ENCODE assay signal across 1 cellular context in genomic region chr1:234583755-234584430, GRCh38.
TF ChIP-seq lines count a peak whose summit lies in the region.

No MANE protein-coding gene starts in this region.

TF ChIP-seq in K562, 482 proteins besides CTCF, POLR2A, EP300 and RAD21 (continued from another document and continues in another):
- 0 out of 2 replicates have a peak, but pooled peaks have one; percentile 62 for TF ChIP-seq ZNF175 (CRISPR knock-in tag; IDR thresholded peaks at IDR 0.05; ENCODE audit: low read depth)
- TF ChIP-seq NFYB (IDR thresholded peaks at IDR 0.05; ENCODE audit: extremely low read depth, insufficient read length), result no peak
- no peak for TF ChIP-seq HDAC2 (IDR thresholded peaks at IDR 0.05)
- peak; percentile 26; the same call in 1 of the 2 replicates for TF ChIP-seq STAT5A (IDR thresholded peaks at IDR 0.05; ENCODE audit: borderline replicate concordance, low read length)
- no peak for TF ChIP-seq ATF1 (CRISPR knock-in tag; IDR thresholded peaks at IDR 0.05)
- peak; percentile 40 for TF ChIP-seq ATF1 (tag; IDR thresholded peaks at IDR 0.05)
- TF ChIP-seq RBM17 (IDR thresholded peaks at IDR 0.05; ENCODE audit: borderline replicate concordance, low read depth, low read length), result no peak
- TF ChIP-seq PHB (CRISPR knock-in tag; IDR thresholded peaks at IDR 0.05), result no peak
- TF ChIP-seq TAF1 (IDR thresholded peaks at IDR 0.05; ENCODE audit: control insufficient read depth, extremely low read depth, insufficient read depth, low read length, severe bottlenecking), result no peak
- TF ChIP-seq ZNF174 (CRISPR knock-in tag; IDR thresholded peaks at IDR 0.05), result no peak
- peak in 1 of 2 experiments; percentile 44; a peak in 3 of 4 replicates for TF ChIP-seq MAZ (CRISPR knock-in tag; conservative IDR thresholded peaks at IDR 0.05 in 1 of 2, IDR thresholded peaks at IDR 0.05 in 1 of 2)
- no peak for TF ChIP-seq PHTF2 (CRISPR knock-in tag; IDR thresholded peaks at IDR 0.05)
- TF ChIP-seq BMI1 (IDR thresholded peaks at IDR 0.05; ENCODE audit: low read length), result no peak
- TF ChIP-seq GABPA (tag; conservative IDR thresholded peaks at IDR 0.05; ENCODE audit: low read depth), result no peak; the same call in 1 of the 2 replicates
- TF ChIP-seq ARID2 (IDR thresholded peaks at IDR 0.05), result no peak
- peak; percentile 55; the same call in 1 of the 2 replicates for TF ChIP-seq ZNF395 (CRISPR knock-in tag; IDR thresholded peaks at IDR 0.05)
- TF ChIP-seq, protein P1, sequence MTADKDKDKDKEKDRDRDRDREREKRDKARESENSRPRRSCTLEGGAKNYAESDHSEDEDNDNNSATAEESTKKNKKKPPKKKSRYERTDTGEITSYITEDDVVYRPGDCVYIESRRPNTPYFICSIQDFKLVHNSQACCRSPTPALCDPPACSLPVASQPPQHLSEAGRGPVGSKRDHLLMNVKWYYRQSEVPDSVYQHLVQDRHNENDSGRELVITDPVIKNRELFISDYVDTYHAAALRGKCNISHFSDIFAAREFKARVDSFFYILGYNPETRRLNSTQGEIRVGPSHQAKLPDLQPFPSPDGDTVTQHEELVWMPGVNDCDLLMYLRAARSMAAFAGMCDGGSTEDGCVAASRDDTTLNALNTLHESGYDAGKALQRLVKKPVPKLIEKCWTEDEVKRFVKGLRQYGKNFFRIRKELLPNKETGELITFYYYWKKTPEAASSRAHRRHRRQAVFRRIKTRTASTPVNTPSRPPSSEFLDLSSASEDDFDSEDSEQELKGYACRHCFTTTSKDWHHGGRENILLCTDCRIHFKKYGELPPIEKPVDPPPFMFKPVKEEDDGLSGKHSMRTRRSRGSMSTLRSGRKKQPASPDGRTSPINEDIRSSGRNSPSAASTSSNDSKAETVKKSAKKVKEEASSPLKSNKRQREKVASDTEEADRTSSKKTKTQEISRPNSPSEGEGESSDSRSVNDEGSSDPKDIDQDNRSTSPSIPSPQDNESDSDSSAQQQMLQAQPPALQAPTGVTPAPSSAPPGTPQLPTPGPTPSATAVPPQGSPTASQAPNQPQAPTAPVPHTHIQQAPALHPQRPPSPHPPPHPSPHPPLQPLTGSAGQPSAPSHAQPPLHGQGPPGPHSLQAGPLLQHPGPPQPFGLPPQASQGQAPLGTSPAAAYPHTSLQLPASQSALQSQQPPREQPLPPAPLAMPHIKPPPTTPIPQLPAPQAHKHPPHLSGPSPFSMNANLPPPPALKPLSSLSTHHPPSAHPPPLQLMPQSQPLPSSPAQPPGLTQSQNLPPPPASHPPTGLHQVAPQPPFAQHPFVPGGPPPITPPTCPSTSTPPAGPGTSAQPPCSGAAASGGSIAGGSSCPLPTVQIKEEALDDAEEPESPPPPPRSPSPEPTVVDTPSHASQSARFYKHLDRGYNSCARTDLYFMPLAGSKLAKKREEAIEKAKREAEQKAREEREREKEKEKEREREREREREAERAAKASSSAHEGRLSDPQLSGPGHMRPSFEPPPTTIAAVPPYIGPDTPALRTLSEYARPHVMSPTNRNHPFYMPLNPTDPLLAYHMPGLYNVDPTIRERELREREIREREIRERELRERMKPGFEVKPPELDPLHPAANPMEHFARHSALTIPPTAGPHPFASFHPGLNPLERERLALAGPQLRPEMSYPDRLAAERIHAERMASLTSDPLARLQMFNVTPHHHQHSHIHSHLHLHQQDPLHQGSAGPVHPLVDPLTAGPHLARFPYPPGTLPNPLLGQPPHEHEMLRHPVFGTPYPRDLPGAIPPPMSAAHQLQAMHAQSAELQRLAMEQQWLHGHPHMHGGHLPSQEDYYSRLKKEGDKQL (CRISPR knock-in tag; IDR thresholded peaks at IDR 0.05; ENCODE audit: borderline replicate concordance), result no peak
- TF ChIP-seq ZNF764 (CRISPR knock-in tag; IDR thresholded peaks at IDR 0.05; ENCODE audit: low read depth), result no peak
- TF ChIP-seq DDX20 (tag; IDR thresholded peaks at IDR 0.05; ENCODE audit: low read depth), result no peak
- TF ChIP-seq KLF10 (CRISPR knock-in tag; IDR thresholded peaks at IDR 0.05), result no peak
- TF ChIP-seq ZNF444 (CRISPR knock-in tag; IDR thresholded peaks at IDR 0.05), result no peak
- no peak for TF ChIP-seq NR2C1 (IDR thresholded peaks at IDR 0.05)
- TF ChIP-seq NR2C1 (tag; IDR thresholded peaks at IDR 0.05), result no peak; the same call in 1 of the 2 replicates
- TF ChIP-seq, protein P2, sequence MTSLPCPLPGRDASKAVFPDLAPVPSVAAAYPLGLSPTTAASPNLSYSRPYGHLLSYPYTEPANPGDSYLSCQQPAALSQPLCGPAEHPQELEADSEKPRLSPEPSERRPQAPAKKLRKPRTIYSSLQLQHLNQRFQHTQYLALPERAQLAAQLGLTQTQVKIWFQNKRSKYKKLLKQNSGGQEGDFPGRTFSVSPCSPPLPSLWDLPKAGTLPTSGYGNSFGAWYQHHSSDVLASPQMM (CRISPR knock-in tag; IDR thresholded peaks at IDR 0.05), result no peak
- TF ChIP-seq L3MBTL2 (IDR thresholded peaks at IDR 0.05), result peak; percentile 71
- TF ChIP-seq, protein P3, sequence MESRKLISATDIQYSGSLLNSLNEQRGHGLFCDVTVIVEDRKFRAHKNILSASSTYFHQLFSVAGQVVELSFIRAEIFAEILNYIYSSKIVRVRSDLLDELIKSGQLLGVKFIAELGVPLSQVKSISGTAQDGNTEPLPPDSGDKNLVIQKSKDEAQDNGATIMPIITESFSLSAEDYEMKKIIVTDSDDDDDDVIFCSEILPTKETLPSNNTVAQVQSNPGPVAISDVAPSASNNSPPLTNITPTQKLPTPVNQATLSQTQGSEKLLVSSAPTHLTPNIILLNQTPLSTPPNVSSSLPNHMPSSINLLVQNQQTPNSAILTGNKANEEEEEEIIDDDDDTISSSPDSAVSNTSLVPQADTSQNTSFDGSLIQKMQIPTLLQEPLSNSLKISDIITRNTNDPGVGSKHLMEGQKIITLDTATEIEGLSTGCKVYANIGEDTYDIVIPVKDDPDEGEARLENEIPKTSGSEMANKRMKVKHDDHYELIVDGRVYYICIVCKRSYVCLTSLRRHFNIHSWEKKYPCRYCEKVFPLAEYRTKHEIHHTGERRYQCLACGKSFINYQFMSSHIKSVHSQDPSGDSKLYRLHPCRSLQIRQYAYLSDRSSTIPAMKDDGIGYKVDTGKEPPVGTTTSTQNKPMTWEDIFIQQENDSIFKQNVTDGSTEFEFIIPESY (CRISPR knock-in tag; IDR thresholded peaks at IDR 0.05), result 0 out of 2 replicates have a peak, but pooled peaks have one; percentile 42
- no peak for TF ChIP-seq TFAM (CRISPR knock-in tag; conservative IDR thresholded peaks at IDR 0.05)
- no peak; the same call in 1 of the 2 replicates for TF ChIP-seq MYBL2 (IDR thresholded peaks at IDR 0.05; ENCODE audit: low read depth)
- TF ChIP-seq MYBL2 (CRISPR knock-in tag; IDR thresholded peaks at IDR 0.05; ENCODE audit: borderline replicate concordance), result no peak
- no peak for TF ChIP-seq MEF2D (tag; conservative IDR thresholded peaks at IDR 0.05; ENCODE audit: low read depth)
- no peak for TF ChIP-seq NFIX (CRISPR knock-in tag; IDR thresholded peaks at IDR 0.05; ENCODE audit: low read depth)
- TF ChIP-seq COPS2 (conservative IDR thresholded peaks at IDR 0.05), result no peak
- TF ChIP-seq FOXK2 (conservative IDR thresholded peaks at IDR 0.05 in 1 of 2, IDR thresholded peaks at IDR 0.05 in 1 of 2; ENCODE audit: low read depth in 2 of 2), result no peak
- TF ChIP-seq FIP1L1 (IDR thresholded peaks at IDR 0.05; ENCODE audit: low read depth, low read length, poor library complexity, severe bottlenecking), result no peak
- no peak for TF ChIP-seq MAFF (IDR thresholded peaks at IDR 0.05; ENCODE audit: low read length)
- 0 out of 2 replicates have a peak, but pooled peaks have one; percentile 18 for TF ChIP-seq USF1 (CRISPR knock-in tag; IDR thresholded peaks at IDR 0.05)
- TF ChIP-seq NR0B1 (IDR thresholded peaks at IDR 0.05; ENCODE audit: partially characterized antibody), result no peak
- TF ChIP-seq, protein P4, sequence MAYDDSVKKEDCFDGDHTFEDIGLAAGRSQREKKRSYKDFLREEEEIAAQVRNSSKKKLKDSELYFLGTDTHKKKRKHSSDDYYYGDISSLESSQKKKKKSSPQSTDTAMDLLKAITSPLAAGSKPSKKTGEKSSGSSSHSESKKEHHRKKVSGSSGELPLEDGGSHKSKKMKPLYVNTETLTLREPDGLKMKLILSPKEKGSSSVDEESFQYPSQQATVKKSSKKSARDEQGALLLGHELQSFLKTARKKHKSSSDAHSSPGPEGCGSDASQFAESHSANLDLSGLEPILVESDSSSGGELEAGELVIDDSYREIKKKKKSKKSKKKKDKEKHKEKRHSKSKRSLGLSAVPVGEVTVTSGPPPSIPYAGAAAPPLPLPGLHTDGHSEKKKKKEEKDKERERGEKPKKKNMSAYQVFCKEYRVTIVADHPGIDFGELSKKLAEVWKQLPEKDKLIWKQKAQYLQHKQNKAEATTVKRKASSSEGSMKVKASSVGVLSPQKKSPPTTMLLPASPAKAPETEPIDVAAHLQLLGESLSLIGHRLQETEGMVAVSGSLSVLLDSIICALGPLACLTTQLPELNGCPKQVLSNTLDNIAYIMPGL (CRISPR knock-in tag; IDR thresholded peaks at IDR 0.05), result no peak
- no peak for TF ChIP-seq ETS1 (conservative IDR thresholded peaks at IDR 0.05; ENCODE audit: control insufficient read depth, low read depth, low read length)
- TF ChIP-seq RBM14 (IDR thresholded peaks at IDR 0.05; ENCODE audit: borderline replicate concordance, insufficient read depth, low read depth, low read length), result no peak
- no peak for TF ChIP-seq ZNF57 (CRISPR knock-in tag; IDR thresholded peaks at IDR 0.05)
- no peak for TF ChIP-seq ZNF280B (CRISPR knock-in tag; IDR thresholded peaks at IDR 0.05)
- TF ChIP-seq LEF1 (IDR thresholded peaks at IDR 0.05), result no peak
- no peak for TF ChIP-seq POLR2AphosphoS2 (IDR thresholded peaks at IDR 0.05; ENCODE audit: low read length)
- TF ChIP-seq CHCHD3 (CRISPR knock-in tag; IDR thresholded peaks at IDR 0.05), result no peak
- no peak for TF ChIP-seq CCNT2 (IDR thresholded peaks at IDR 0.05; ENCODE audit: borderline replicate concordance, extremely low read depth, insufficient read length, low read depth, low read length)
- TF ChIP-seq, protein P5, sequence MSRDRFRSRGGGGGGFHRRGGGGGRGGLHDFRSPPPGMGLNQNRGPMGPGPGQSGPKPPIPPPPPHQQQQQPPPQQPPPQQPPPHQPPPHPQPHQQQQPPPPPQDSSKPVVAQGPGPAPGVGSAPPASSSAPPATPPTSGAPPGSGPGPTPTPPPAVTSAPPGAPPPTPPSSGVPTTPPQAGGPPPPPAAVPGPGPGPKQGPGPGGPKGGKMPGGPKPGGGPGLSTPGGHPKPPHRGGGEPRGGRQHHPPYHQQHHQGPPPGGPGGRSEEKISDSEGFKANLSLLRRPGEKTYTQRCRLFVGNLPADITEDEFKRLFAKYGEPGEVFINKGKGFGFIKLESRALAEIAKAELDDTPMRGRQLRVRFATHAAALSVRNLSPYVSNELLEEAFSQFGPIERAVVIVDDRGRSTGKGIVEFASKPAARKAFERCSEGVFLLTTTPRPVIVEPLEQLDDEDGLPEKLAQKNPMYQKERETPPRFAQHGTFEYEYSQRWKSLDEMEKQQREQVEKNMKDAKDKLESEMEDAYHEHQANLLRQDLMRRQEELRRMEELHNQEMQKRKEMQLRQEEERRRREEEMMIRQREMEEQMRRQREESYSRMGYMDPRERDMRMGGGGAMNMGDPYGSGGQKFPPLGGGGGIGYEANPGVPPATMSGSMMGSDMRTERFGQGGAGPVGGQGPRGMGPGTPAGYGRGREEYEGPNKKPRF (IDR thresholded peaks at IDR 0.05; ENCODE audit: low read depth, low read length), result no peak
- no peak for TF ChIP-seq KAT2B (IDR thresholded peaks at IDR 0.05; ENCODE audit: low read depth, low read length)
